7 cellular contexts compared by ENCODE assay signal in genomic region chr7:152043086-152043485, GRCh38. TPM values are rescaled to one million over a fixed set of nuclear protein-coding genes. Genes with fewer than 3 reads are reported as not detected.
DNase-seq lines count a peak whose midpoint lies in the region; ATAC-seq, FAIRE-seq and TF ChIP-seq lines count a peak whose summit lies in the region.
"Not testable (repeated sequence)": the region's sequence is repeated elsewhere in the genome, so short reads cannot be mapped to it uniquely, and the experiment has no call there.

No MANE protein-coding gene starts in this region.

- DNase-seq in G401 (ENCODE audit: low spot score) (peak; percentile 75), breast epithelium (ENCODE audit: low spot score in 2 of 2) (peak; percentile 55 to 67), epithelial cell of prostate (ENCODE audit: low read depth, low spot score) (peak; percentile 40), left cardiac atrium (peak; percentile 40), left lobe of liver (ENCODE audit: low spot score) (peak; percentile 59), pancreas (peak in 5 of 6 donors; percentile 33 to 78 (median 54)), stomach (peak; percentile 89)

- not testable (repeated sequence) for H3K4me1 ChIP-seq in breast epithelium, pancreas
- peaks cover 0 to 12% (median 3%) of the 10 kb centered on the region in 4 donors for H3K4me1 ChIP-seq in stomach

- H3K9me3 ChIP-seq in breast epithelium: peaks cover 14 to 19% of the 10 kb centered on the region in 2 donors
- H3K9me3 ChIP-seq in pancreas: not testable (repeated sequence)
- peaks cover 3 to 53% (median 23%) of the 10 kb centered on the region in 4 donors for H3K9me3 ChIP-seq in stomach

- H3K36me3 ChIP-seq in breast epithelium, pancreas, stomach: not testable (repeated sequence)

- 69 to 78% methylated on average over 8 of the region's 8 CpGs for WGBS in pancreas, 2 donors
- 45 to 75% (median 55%) methylated on average over 8 of the region's 8 CpGs for WGBS in stomach, 5 donors

- in situ Hi-C loops in G401 (cut with HindIII; ENCODE audit: low sequenced_read_pairs): not testable (repeated sequence)

- peak overlapping the region in 1 of 3 donors; percentile 22 for H3K4me3 ChIP-seq in breast epithelium
- H3K4me3 ChIP-seq in pancreas, stomach: not testable (repeated sequence)

- not testable (repeated sequence) for ATAC-seq in left cardiac atrium, left lobe of liver, pancreas

- not testable (repeated sequence) for H3K27me3 ChIP-seq in breast epithelium, pancreas, stomach

- TF ChIP-seq EP300 in stomach (IDR thresholded peaks at IDR 0.05): not testable (repeated sequence)

- H3K27ac ChIP-seq in breast epithelium (peak overlapping the region in 1 of 2 donors; percentile 29), stomach (peak overlapping the region in 1 of 5 donors; percentile 10)
- not testable (repeated sequence) for H3K27ac ChIP-seq in epithelial cell of prostate, pancreas

- intact Hi-C loops in breast epithelium (cut with DNase I; ENCODE audit: low total_unique reads); left cardiac atrium (cut with DNase I); pancreas (cut with DNase I); stomach (cut with DNase I; ENCODE audit: low total_unique reads): not testable (repeated sequence)

- not testable (repeated sequence) for TF ChIP-seq CTCF in breast epithelium (IDR thresholded peaks at IDR 0.05); pancreas (IDR thresholded peaks at IDR 0.05); stomach (IDR thresholded peaks at IDR 0.05)

- not testable (repeated sequence) for TF ChIP-seq POLR2A in breast epithelium (IDR thresholded peaks at IDR 0.05); stomach (IDR thresholded peaks at IDR 0.05)

- not testable (repeated sequence) for FAIRE-seq in pancreas (lab: Jason Lieb, UNC)

RNA-seq across cellular contexts. Expression of gene GALNT11, which starts 17.6 kb away (rescaled TPM):
- total RNA-seq in G401 (2014; rRNA removed; shearing (Covaris generic)): 86.8 and 87.4 TPM in 2 replicates
- total RNA-seq in breast epithelium (10 to 100 TPM; 57.1 to 65.7 (median 58.7) TPM), left cardiac atrium (10 to 100 TPM; 24.3 to 24.5 TPM), left lobe of liver (13.2 TPM), pancreas (10 to 100 TPM; 22.7 to 36.3 (median 27.6) TPM), stomach (100 to 1,000 TPM in 1 of 5 donors, 10 to 100 TPM in 4; 21.4 to 331 (median 36.5) TPM)
- polyA plus RNA-seq in pancreas (10 to 100 TPM; 12.9 to 23.4 TPM), stomach (10 to 100 TPM; 13.6 to 16.6 (median 15.9) TPM)
